ENCODE assay signal across 24 cellular contexts in the genomic region with DNA sequence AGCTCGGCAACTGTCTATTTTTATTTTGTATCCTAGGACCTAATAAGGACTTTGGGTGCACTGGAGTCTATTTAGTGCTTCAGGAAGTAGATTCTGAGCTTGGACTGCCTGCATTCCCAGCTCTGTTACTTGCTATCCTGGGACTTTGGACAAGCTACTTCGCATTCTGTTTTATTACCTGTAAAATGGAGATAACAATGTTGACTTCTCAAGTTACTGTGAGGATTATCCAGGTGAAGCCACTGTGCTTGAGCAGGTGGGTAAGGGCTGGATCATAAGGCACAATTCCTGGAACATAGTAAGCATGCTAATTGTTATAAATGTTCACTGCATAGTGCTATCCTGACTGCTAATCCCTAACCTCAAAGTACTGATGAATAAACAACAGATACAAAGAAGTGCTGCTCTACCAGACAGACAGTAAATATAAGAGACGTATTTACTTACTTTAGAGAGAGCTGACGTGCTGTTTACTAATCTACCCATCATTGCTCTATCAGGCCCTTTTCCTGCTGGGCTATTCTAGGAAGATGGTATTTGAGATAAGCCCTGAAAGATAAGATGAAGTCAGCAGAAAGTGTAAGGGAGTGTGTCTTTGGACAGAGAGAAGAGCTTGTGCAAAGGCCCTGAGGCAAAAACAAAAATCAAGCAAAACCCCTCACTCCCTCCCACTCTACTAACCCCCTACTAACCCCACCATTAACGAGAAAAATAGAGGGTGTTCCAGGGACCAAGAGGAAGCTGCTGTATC. TPM values are rescaled to one million over a fixed set of nuclear protein-coding genes. Genes with fewer than 3 reads are reported as not detected.
DNase-seq lines count a peak whose midpoint lies in the region; ATAC-seq, FAIRE-seq and TF ChIP-seq lines count a peak whose summit lies in the region.
"Had no signal": no experiment of that assay in that cellular context is flagged by ENCODE, and none has a peak within 500 bp of the region (broad histone marks: within the 10 kb centered on the region; RNA-seq: fewer than 3 reads in every experiment).

No MANE protein-coding gene starts in this region.

- H3K36me3 ChIP-seq in K562 (ENCODE audit: control insufficient read depth, insufficient read depth, low read length) = no peaks in the 10 kb centered on the region
- no peaks in the 10 kb centered on the region for H3K36me3 ChIP-seq in transverse colon
- H3K36me3 ChIP-seq: gastroesophageal sphincter, uterus had no signal

- FAIRE-seq in K562 (lab: Jason Lieb, UNC) = no peak
- FAIRE-seq: endothelial cell of umbilical vein had no signal

- no peaks in the 10 kb centered on the region for H4K20me1 ChIP-seq in K562 (replicated peaks; ENCODE audit: control insufficient read depth, insufficient read depth, low read length)

- H3K9me3 ChIP-seq in K562 (replicated peaks; ENCODE audit: control insufficient read depth, insufficient read depth, low read depth, low read length) (peaks cover 4% of the 10 kb centered on the region), transverse colon (no peaks in the 10 kb centered on the region)
- H3K9me3 ChIP-seq: uterus had no signal

- no peak overlapping the region for H2AFZ ChIP-seq in K562 (ENCODE audit: low read depth, low read length)

- TF ChIP-seq CTCF in K562 (IDR thresholded peaks at IDR 0.05 in 2 of 3, conservative IDR thresholded peaks at IDR 0.05 in 1 of 3; ENCODE audit: insufficient read depth in 2 of 3, low read depth in 1 of 3, low read length in 3 of 3) (no peak), transverse colon (IDR thresholded peaks at IDR 0.05) (no peak)

- CTCF ChIA-PET in K562 (lab: Yijun Ruan, JAX; ENCODE audit: low intra/inter-chr PET ratio) = no interaction called here

- H3K4me3 ChIP-seq in K562 (no peak overlapping the region), transverse colon (no peak overlapping the region)
- H3K4me3 ChIP-seq: gastroesophageal sphincter, uterus had no signal

- BruUV-seq in K562 (replicated peaks; lab: Mats Ljungman, UMichigan) = no TSS peak

- peak; percentile 37 for DNase-seq in HuH-7 (ENCODE audit: low spot score)
- DNase-seq in NCI-H345 (lab: John Stamatoyannopoulos, UW) = peak; percentile 51
- no peak for DNase-seq in K562 (ENCODE audit: extremely low read depth in 1 of 4, low spot score in 3 of 4)
- peak; percentile 36 for DNase-seq in transverse colon
- DNase-seq in hippocampal formation (lab: John Stamatoyannopoulos, UW) = no peak
- DNase-seq in Right ventricle myocardium inferior (ENCODE audit: missing footprints) = no peak
- DNase-seq: activated CD4-positive, alpha-beta T cell treated with anti-CD3 and anti-CD28 coated beads for 48 hours; activated CD8-positive, alpha-beta memory T cell treated with anti-CD3 and anti-CD28 coated beads for 24 hours; activated naive CD8-positive, alpha-beta T cell treated with anti-CD3 and anti-CD28 coated beads, Interleukin-2, amount 50 U/mL, for 24 hours; activated T-cell treated with anti-CD3 and anti-CD28 coated beads, Interleukin-2, amount 50 U/mL, for 1 hour; CD4-positive, CD25-positive, alpha-beta regulatory T cell; DMS79; GDM1; HCEC 1CT; left ventricle myocardium superior; midbrain; NCI-H1436 treated with DMSO at 0.1 percent for 48 hours; NCI-H2227 treated with DMSO at 0.1 percent for 48 hours; stimulated activated naive CD4-positive, alpha-beta T cell treated with Interleukin-2 at 50 U/mL for 16 hours; uterus had no signal

- no peak for ATAC-seq in K562
- no peak for ATAC-seq in GM19035 (IDR thresholded peaks at IDR 0.05; ENCODE audit: unreplicated experiment)
- no peak for ATAC-seq in Right ventricle myocardium inferior
- ATAC-seq: activated naive CD8-positive, alpha-beta T cell treated with anti-CD3 and anti-CD28 coated beads, Interleukin-2, amount 50 U/mL, for 24 hours; gastroesophageal sphincter; left ventricle myocardium superior had no signal

- TF ChIP-seq POLR2A in K562 (conservative IDR thresholded peaks at IDR 0.05) (no peak), transverse colon (IDR thresholded peaks at IDR 0.05) (no peak)

- TF ChIP-seq RAD21 in K562 (CRISPR knock-in tag; conservative IDR thresholded peaks at IDR 0.05 in 1 of 2, IDR thresholded peaks at IDR 0.05 in 1 of 2) = no peak

- in situ Hi-C loops in K562 (cut with MboI) = no loop called here
- in situ Hi-C loops in transverse colon (cut with MboI; ENCODE audit: low pct_ligation_motif_present in 1 of 4, low pct_unique_long_range_greater_than_20kb in 1 of 4, low sequenced_read_pairs in 3 of 4) = no loop called here

- no peak for TF ChIP-seq EP300 in K562 (IDR thresholded peaks at IDR 0.05; ENCODE audit: low read length)
- no peak for TF ChIP-seq EP300 in transverse colon (IDR thresholded peaks at IDR 0.05; ENCODE audit: low read depth)

- H3K4me2 ChIP-seq in K562 (ENCODE audit: insufficient read depth, low read length) = no peak overlapping the region

- H3K79me2 ChIP-seq in K562 (ENCODE audit: control insufficient read depth, insufficient read depth, low read length) = no peaks in the 10 kb centered on the region

- intact Hi-C loops in K562 (cut with micrococcal nuclease) = no loop called here
- intact Hi-C loops in transverse colon (cut with DNase I; ENCODE audit: low total_unique reads) = no loop called here
- intact Hi-C loops in Right ventricle myocardium inferior (cut with DNase I) = no loop called here

- H3K27me3 ChIP-seq in K562 (ENCODE audit: control insufficient read depth in 2 of 2, insufficient read depth in 2 of 2, low read length in 2 of 2) (peaks cover 0 to 5% of the 10 kb centered on the region in 2 experiments; a peak in 1 of 5 replicates), transverse colon (peaks cover 5% of the 10 kb centered on the region)
- H3K27me3 ChIP-seq: uterus had no signal

- H3K27ac ChIP-seq in K562 (ENCODE audit: extremely low read depth, low read depth, low read length) (no peak overlapping the region), transverse colon (peak overlapping the region; percentile 18 to 67 (median 48))
- H3K27ac ChIP-seq: gastroesophageal sphincter, uterus had no signal

- no peak overlapping the region for H3K9ac ChIP-seq in K562 (ENCODE audit: insufficient read depth in 1 of 2, low read depth in 2 of 2, low read length in 2 of 2)

- WGBS in K562 (ENCODE audit: insufficient coverage, low coverage, missing lambda C conversion rate) = 12% methylated on average over 5 of the region's 5 CpGs
- WGBS in transverse colon (ENCODE audit: low coverage in 1 of 2), 2 donors = 35 to 42% methylated on average over 3 to 5 of the region's 5 CpGs

- POLR2A ChIA-PET in K562 (lab: Yijun Ruan, JAX) = interaction anchor here (0.5 to 1.1 kb wide), 2 partner anchors 12 to 36 kb away, joined by 3 to 6 read pairs; no protein-coding TSS in a partner anchor

- no peaks in the 10 kb centered on the region for H3K9me1 ChIP-seq in K562 (ENCODE audit: control insufficient read depth, insufficient read depth, low read length)

- H3K4me1 ChIP-seq in K562 (replicated peaks in 1 of 2; ENCODE audit: control insufficient read depth in 2 of 2, insufficient read depth in 2 of 2, low read length in 2 of 2) = peaks cover 0 to 5% of the 10 kb centered on the region in 2 experiments; a peak in 1 of 5 replicates
- peaks cover 0 to 18% (median 0%) of the 10 kb centered on the region in 4 donors for H3K4me1 ChIP-seq in transverse colon
- H3K4me1 ChIP-seq: gastroesophageal sphincter, uterus had no signal

TF ChIP-seq in K562, 482 proteins besides CTCF, POLR2A, EP300 and RAD21 (continues in another document):
- TF ChIP-seq KDM1A (IDR thresholded peaks at IDR 0.05) = 0 out of 4 replicates have a peak, but pooled peaks of 1 of the 2 experiments have one; percentile 10
- TF ChIP-seq RBM25 (IDR thresholded peaks at IDR 0.05; ENCODE audit: low read depth, low read length, severe bottlenecking) = peak; percentile 63
- 0 out of 2 replicates have a peak, but pooled peaks have one; percentile 8 for TF ChIP-seq CBFA2T3 (IDR thresholded peaks at IDR 0.05)
- TF ChIP-seq BCOR (IDR thresholded peaks at IDR 0.05) = peak; percentile 27; the same call in 1 of the 2 replicates

RNA-seq across cellular contexts. Expression of a gene that starts 50.8 kb away (rescaled TPM):
- total RNA-seq in K562 (2011; cell fraction: chromatin; rRNA removed; ENCODE audit: low replicate concordance) = 2.9 and 4.1 TPM in 2 replicates
- 1.3 and 1.7 TPM in 2 replicates for total RNA-seq in K562 (2011; cell fraction: nucleolus; rRNA removed)
- total RNA-seq in K562 (2011; cell fraction: nucleoplasm; rRNA removed) = 1.5 and 3.1 TPM in 2 replicates
- total RNA-seq in K562 (2014; rRNA removed) (0.24 and 0.27 TPM in 2 replicates), K562 (2014; rRNA removed; fragmentation: Illumina TruSeq; extraction: Trizol) (0.19 and 0.22 TPM in 2 replicates), K562 (2015; rRNA removed; fragmentation: Illumina TruSeq; extraction: Trizol) (0.04 TPM in 2 replicates), K562 (2021) (0.22 and 0.40 TPM in 2 replicates), transverse colon (1 to 10 TPM; 2.6 to 8.4 (median 3.5) TPM), Right ventricle myocardium inferior (41.0 TPM)
- polyA plus RNA-seq in K562 (2011; rRNA removed) (0.77 and 2.0 TPM in 2 replicates), K562 (2014; fragmentation: Illumina TruSeq; extraction: Trizol) (0.17 and 0.22 TPM in 2 replicates), K562 (2014; fragmentation: Nextera tagmentation; extraction: Ambion mirVana) (under 1 TPM; 0.04 to 0.10 TPM), K562 (2014; rRNA removed) (0.01 TPM in 1 of 2 replicates, not detected in the other)
- polyA plus RNA-seq in K562 (2011; cell fraction: cytosol; rRNA removed) = 0.37 and 0.45 TPM in 2 replicates
- 0.97 and 1.0 TPM in 2 replicates for polyA plus RNA-seq in K562 (2011; cell fraction: nucleus; rRNA removed)
- 0.60 and 0.91 TPM in 2 replicates for polyA plus RNA-seq in K562 (2012)
- 2.5 and 4.0 TPM in 2 replicates for polyA minus RNA-seq in K562 (2011; rRNA and poly(A)+ RNA removed)
- polyA minus RNA-seq in K562 (2011; cell fraction: cytosol; rRNA and poly(A)+ RNA removed) = 0.55 and 1.4 TPM in 2 replicates
- polyA minus RNA-seq in K562 (2011; cell fraction: nucleus; rRNA and poly(A)+ RNA removed) = 0.56 and 0.81 TPM in 2 replicates
- total RNA-seq: osteoblast had no signal

Comparison
In these comparisons a context has a peak if more than half of its experiments do, and no peak if none do; other contexts are left out.
1. DNase-seq: peak in HuH-7 (single experiment), NCI-H345 (single experiment) and transverse colon (single experiment); none in K562 (0 of 4), hippocampal formation (0 of 2) and Right ventricle myocardium inferior (single experiment).